ENCODE assay signal across 31 cellular contexts in genomic region chr5:172585114-172585513, GRCh38. TPM values are rescaled to one million over a fixed set of nuclear protein-coding genes. Genes with fewer than 3 reads are reported as not detected.
DNase-seq lines count a peak whose midpoint lies in the region; ATAC-seq, FAIRE-seq and TF ChIP-seq lines count a peak whose summit lies in the region.
"Had no signal": no experiment of that assay in that cellular context is flagged by ENCODE, and none has a peak within 500 bp of the region (broad histone marks: within the 10 kb centered on the region; RNA-seq: fewer than 3 reads in every experiment).

No MANE protein-coding gene starts in this region.

- ATAC-seq in right lobe of liver = no peak
- no peak for ATAC-seq in HepG2
- peak in 1 of 2 donors; percentile 17 for ATAC-seq in lower lobe of right lung
- ATAC-seq in GM19324 (IDR thresholded peaks at IDR 0.05; ENCODE audit: low FRiP score, unreplicated experiment) = no peak
- ATAC-seq in HG02973 (IDR thresholded peaks at IDR 0.05; ENCODE audit: unreplicated experiment) = no peak
- ATAC-seq: activated CD8-positive, alpha-beta memory T cell treated with anti-CD3 and anti-CD28 coated beads, Interleukin-2, amount 10 ng/mL, durations not matched to agents 7 days and 5 days; activated T-cell treated with anti-CD3 and anti-CD28 coated beads, Interleukin-2, amount 50 U/mL, for 4 hours; effector memory CD8-positive, alpha-beta T cell; PC-3 had no signal

- no peak overlapping the region for H3K4me3 ChIP-seq in right lobe of liver
- no peak overlapping the region for H3K4me3 ChIP-seq in HepG2 (replicated peaks in 1 of 3; ENCODE audit: insufficient read depth in 1 of 3, low read depth in 2 of 3, low read length in 3 of 3)
- no peak overlapping the region for H3K4me3 ChIP-seq in lower lobe of right lung
- H3K4me3 ChIP-seq in stomach = no peak overlapping the region
- no peak overlapping the region for H3K4me3 ChIP-seq in vagina
- H3K4me3 ChIP-seq: GM23248 had no signal

- no peaks in the 10 kb centered on the region for H3K36me3 ChIP-seq in right lobe of liver
- H3K36me3 ChIP-seq in HepG2 (replicated peaks in 1 of 2; ENCODE audit: control insufficient read depth in 1 of 2, insufficient read depth in 2 of 2, low read length in 2 of 2) = no peaks in the 10 kb centered on the region
- no peaks in the 10 kb centered on the region for H3K36me3 ChIP-seq in lower lobe of right lung
- no peaks in the 10 kb centered on the region for H3K36me3 ChIP-seq in stomach
- H3K36me3 ChIP-seq in vagina = no peaks in the 10 kb centered on the region

- TF ChIP-seq POLR2A in right lobe of liver (IDR thresholded peaks at IDR 0.05) (no peak), HepG2 (IDR thresholded peaks at IDR 0.05; ENCODE audit: insufficient read depth in 1 of 2, low read depth in 2 of 2, low read length in 2 of 2) (no peak), stomach (IDR thresholded peaks at IDR 0.05) (no peak), vagina (IDR thresholded peaks at IDR 0.05) (no peak)

- FAIRE-seq in HepG2 (lab: Jason Lieb, UNC) = no peak
- FAIRE-seq: A204.1, G401.6 had no signal

- TF ChIP-seq CTCF in right lobe of liver (IDR thresholded peaks at IDR 0.05) (no peak), HepG2 (CRISPR knock-in tag; IDR thresholded peaks at IDR 0.05) (no peak), lower lobe of right lung (IDR thresholded peaks at IDR 0.05) (no peak), stomach (IDR thresholded peaks at IDR 0.05) (no peak), vagina (IDR thresholded peaks at IDR 0.05) (no peak), GM10248 (IDR thresholded peaks at IDR 0.05; ENCODE audit: control extremely low read depth, extremely low read depth, low read depth, missing control alignments) (no peak)

- TF ChIP-seq RAD21 in HepG2 (CRISPR knock-in tag; IDR thresholded peaks at IDR 0.05) = no peak

- H3K9ac ChIP-seq in HepG2 (ENCODE audit: insufficient read depth, low read depth, low read length) = no peak overlapping the region
- H3K9ac ChIP-seq: GM23248, SK-N-SH had no signal

- in situ Hi-C loops in HepG2 (cut with HindIII; ENCODE audit: extremely low pct_ligation_motif_present, low pct_unique_long_range_greater_than_20kb) = no loop called here

- H2AFZ ChIP-seq in HepG2 (ENCODE audit: low read length) = no peak overlapping the region
- H2AFZ ChIP-seq: GM23248 had no signal

- no peaks in the 10 kb centered on the region for H4K20me1 ChIP-seq in HepG2 (ENCODE audit: insufficient read depth, low read length)

- WGBS in right lobe of liver (ENCODE audit: insufficient coverage, low coverage, low lambda C conversion rate, missing lambda C conversion rate) = 50% methylated on average over 5 of the region's 5 CpGs
- WGBS in HepG2 (ENCODE audit: low lambda C conversion rate) = 17% methylated on average over 5 of the region's 5 CpGs
- 80 to 89% (median 82%) methylated on average over 5 of the region's 5 CpGs for WGBS in stomach, 5 donors

- no peaks in the 10 kb centered on the region for H3K79me2 ChIP-seq in HepG2 (ENCODE audit: insufficient read depth, low read length)

- intact Hi-C loops in right lobe of liver (cut with DNase I) = no loop called here
- intact Hi-C loops in HepG2 (cut with micrococcal nuclease; ENCODE audit: unreplicated experiment) = no loop called here
- intact Hi-C loops in lower lobe of right lung (cut with DNase I) = no loop called here
- intact Hi-C loops in stomach (cut with DNase I; ENCODE audit: low total_unique reads) = no loop called here
- intact Hi-C loops in vagina (cut with DNase I) = no loop called here

- no TSS peak for BruUV-seq in HepG2 (replicated peaks; lab: Mats Ljungman, UMichigan)

- no peak overlapping the region for H3K4me2 ChIP-seq in HepG2 (ENCODE audit: low read depth, low read length)
- H3K4me2 ChIP-seq: SK-N-SH had no signal

- CTCF ChIA-PET in HepG2 (lab: Yijun Ruan, JAX; ENCODE audit: low intra/inter-chr PET ratio, low total read pairs) = no interaction called here
- CTCF ChIA-PET in GM10248 (lab: Yijun Ruan, JAX) = no interaction called here

- H3K27ac ChIP-seq in right lobe of liver (peak overlapping the region in 2 of 3 donors; percentile 15 to 54), HepG2 (ENCODE audit: extremely low read length, insufficient read depth, low read length) (no peak overlapping the region), lower lobe of right lung (peak overlapping the region; percentile 85), stomach (peak overlapping the region in 3 of 5 donors; percentile 61 to 74 (median 68)), vagina (peak overlapping the region; percentile 51)
- H3K27ac ChIP-seq: GM23248 had no signal

- DNase-seq in right lobe of liver (no peak), HepG2 (ENCODE audit: low spot score) (no peak), lower lobe of right lung (no peak), stomach (no peak), vagina (ENCODE audit: extremely low spot score in 2 of 2) (no peak), GM10248 (ENCODE audit: extremely low spot score) (no peak)
- DNase-seq: activated B cell treated with CpG ODN at 0.5 μM for 24 hours; activated CD4-positive, alpha-beta T cell treated with anti-CD3 and anti-CD28 coated beads, Interleukin-2, amount 10 ng/mL, durations not matched to agents 7 days and 5 days; activated CD8-positive, alpha-beta memory T cell treated with anti-CD3 and anti-CD28 coated beads, Interleukin-2, amount 10 ng/mL, durations not matched to agents 7 days and 5 days; activated gamma-delta T cell; activated T-cell treated with anti-CD3 and anti-CD28 coated beads, Interleukin-2, amount 50 U/mL, for 4 hours; Caco-2; DMS79; effector memory CD8-positive, alpha-beta T cell; foreskin fibroblast; GM23248; kidney glomerular epithelial cell; NCI-H1092; NCI-H1930; NCI-H524 treated with DMSO at 0.1 percent for 48 hours; PC-3; retina; SK-N-SH; stimulated activated CD4-positive, alpha-beta T cell treated with anti-CD3 and anti-CD28 coated beads, Interleukin-12 subunit alpha, Interleukin-12 subunit beta, amount 100 ng/mL, for 4 hours; stimulated activated CD4-positive, alpha-beta T cell treated with anti-CD3 and anti-CD28 coated beads, Interleukin-4, amount 100 ng/mL, for 1 hour; substantia nigra had no signal

- H3K27me3 ChIP-seq in right lobe of liver = no peaks in the 10 kb centered on the region
- peaks cover 4 to 63% of the 10 kb centered on the region in 2 experiments; a peak in 4 of 5 replicates for H3K27me3 ChIP-seq in HepG2 (ENCODE audit: control insufficient read depth in 1 of 2, insufficient read depth in 2 of 2, low read length in 2 of 2)
- H3K27me3 ChIP-seq in lower lobe of right lung (ENCODE audit: low read depth) = no peaks in the 10 kb centered on the region
- H3K27me3 ChIP-seq in stomach = no peaks in the 10 kb centered on the region
- H3K27me3 ChIP-seq in vagina = no peaks in the 10 kb centered on the region

- TF ChIP-seq EP300 in HepG2 (IDR thresholded peaks at IDR 0.05; ENCODE audit: low read depth in 2 of 2, low read length in 2 of 2) (no peak), HepG2 (CRISPR knock-in tag; IDR thresholded peaks at IDR 0.05; ENCODE audit: borderline replicate concordance) (no peak), stomach (IDR thresholded peaks at IDR 0.05) (no peak)

- H3K9me3 ChIP-seq in right lobe of liver (no peaks in the 10 kb centered on the region), HepG2 (ENCODE audit: low read length) (no peaks in the 10 kb centered on the region), lower lobe of right lung (no peaks in the 10 kb centered on the region), stomach (no peaks in the 10 kb centered on the region), vagina (no peaks in the 10 kb centered on the region)
- H3K9me3 ChIP-seq: Caco-2, SK-N-SH had no signal

- POLR2A ChIA-PET in HepG2 (lab: Yijun Ruan, JAX) (no interaction called here), GM10248 (lab: Yijun Ruan, JAX) (no interaction called here)

- H3K4me1 ChIP-seq in right lobe of liver (no peaks in the 10 kb centered on the region), HepG2 (ENCODE audit: insufficient read depth, low read length) (no peaks in the 10 kb centered on the region), lower lobe of right lung (peaks cover 30% of the 10 kb centered on the region), stomach (peaks cover 0 to 30% (median 14%) of the 10 kb centered on the region in 4 donors), vagina (peaks cover 7% of the 10 kb centered on the region)
- H3K4me1 ChIP-seq: Caco-2 had no signal

TF ChIP-seq in HepG2, 621 proteins besides CTCF, POLR2A, EP300 and RAD21 (continues in another document):
- no peak for TF ChIP-seq DMAP1 (CRISPR knock-in tag; IDR thresholded peaks at IDR 0.05)
- TF ChIP-seq NCOA2 (CRISPR knock-in tag; IDR thresholded peaks at IDR 0.05) = no peak
- no peak for TF ChIP-seq CEBPG (CRISPR knock-in tag; IDR thresholded peaks at IDR 0.05)
- no peak for TF ChIP-seq ZIK1 (CRISPR knock-in tag; IDR thresholded peaks at IDR 0.05; ENCODE audit: borderline replicate concordance, low read depth)
- no peak for TF ChIP-seq MXD4 (CRISPR knock-in tag; IDR thresholded peaks at IDR 0.05)

RNA-seq across cellular contexts. Expression of gene NEURL1B, which starts 55.9 kb away (rescaled TPM):
- total RNA-seq in right lobe of liver (1 to 10 TPM; 4.9 to 9.8 (median 6.4) TPM), HepG2 (2016; rRNA removed; fragmentation: Illumina TruSeq; extraction: Trizol) (0.09 and 0.11 TPM in 2 replicates), lower lobe of right lung (24.8 TPM), stomach (10 to 100 TPM in 4 of 5 donors, 1 to 10 TPM in 1; 9.1 to 60.3 (median 17.4) TPM), vagina (30.9 TPM)
- total RNA-seq in HepG2 (2016; cell fraction: cytosol; rRNA removed; fragmentation: Illumina TruSeq; extraction: Trizol; ENCODE audit: low read depth) = not detected in 2 replicates
- total RNA-seq in HepG2 (2016; cell fraction: insoluble cytoplasmic fraction; rRNA removed; fragmentation: Illumina TruSeq; extraction: Trizol) = 0.03 and 0.13 TPM in 2 replicates
- total RNA-seq in HepG2 (2016; cell fraction: membrane; rRNA removed; fragmentation: Illumina TruSeq; extraction: Trizol) = 0.03 TPM in 2 replicates
- total RNA-seq in HepG2 (2016; cell fraction: nucleus; rRNA removed; fragmentation: Illumina TruSeq; extraction: Trizol) = 0.09 TPM in 1 of 2 replicates, not detected in the other
- polyA plus RNA-seq in HepG2 (2011; rRNA removed) (0.13 and 0.14 TPM in 2 replicates), stomach (1 to 10 TPM; 2.7 to 7.3 (median 4.2) TPM)
- 0.09 and 0.15 TPM in 2 replicates for polyA plus RNA-seq in HepG2 (2011; cell fraction: cytosol; rRNA removed)
- 0.28 and 0.82 TPM in 2 replicates for polyA plus RNA-seq in HepG2 (2011; cell fraction: nucleus; rRNA removed)
- 0.20 and 0.31 TPM in 2 replicates for polyA plus RNA-seq in HepG2 (2012)
- 0.02 and 0.08 TPM in 2 replicates for polyA plus RNA-seq in HepG2 (2016; cell fraction: cytosol; fragmentation: Illumina TruSeq; extraction: Trizol; ENCODE audit: low read depth)
- polyA plus RNA-seq in HepG2 (2016; cell fraction: insoluble cytoplasmic fraction; fragmentation: Illumina TruSeq; extraction: Trizol; ENCODE audit: low read depth) = 0.03 and 0.09 TPM in 2 replicates
- polyA plus RNA-seq in HepG2 (2016; cell fraction: membrane; fragmentation: Illumina TruSeq; extraction: Trizol; ENCODE audit: low read depth) = 0.06 TPM in 1 of 2 replicates, not detected in the other
- polyA plus RNA-seq in HepG2 (2016; cell fraction: nucleus; fragmentation: Illumina TruSeq; extraction: Trizol; ENCODE audit: insufficient read depth, low read depth) = 0.14 TPM in 1 of 2 replicates, not detected in the other
- polyA minus RNA-seq in HepG2 (2011; rRNA and poly(A)+ RNA removed; ENCODE audit: low replicate concordance) = 0.14 and 1.5 TPM in 2 replicates
- polyA minus RNA-seq in HepG2 (2011; cell fraction: cytosol; rRNA and poly(A)+ RNA removed) = 0.09 and 0.20 TPM in 2 replicates
- 0.13 and 0.25 TPM in 2 replicates for polyA minus RNA-seq in HepG2 (2011; cell fraction: nucleus; rRNA and poly(A)+ RNA removed)
- polyA plus RNA-seq: CD14-positive monocyte had no signal
